13 cellular contexts compared by ENCODE assay signal in genomic region chr2:26273501-26273900, GRCh38. TPM values are rescaled to one million over a fixed set of nuclear protein-coding genes. Genes with fewer than 3 reads are reported as not detected.
DNase-seq lines count a peak whose midpoint lies in the region; ATAC-seq and TF ChIP-seq lines count a peak whose summit lies in the region.
"Had no signal": no experiment of that assay in that cellular context is flagged by ENCODE, and none has a peak within 500 bp of the region (broad histone marks: within the 10 kb centered on the region; RNA-seq: fewer than 3 reads in every experiment).

No MANE protein-coding gene starts in this region.

- 0 out of 2 replicates have a peak overlapping the region, but pooled peaks have one; percentile 42 for H3K27ac ChIP-seq in GM23338 (ENCODE audit: low read depth)
- H3K27ac ChIP-seq in adrenal gland = peak overlapping the region; percentile 6 to 92 (median 54)
- peak overlapping the region; percentile 89 for H3K27ac ChIP-seq in right cardiac atrium (ENCODE audit: low read length)
- peak overlapping the region; percentile 84 for H3K27ac ChIP-seq in smooth muscle cell (ENCODE audit: low read depth)
- H3K27ac ChIP-seq in Karpas-422 (ENCODE audit: low read length) = no peak overlapping the region

- 20 to 37% (median 31%) methylated on average over 2 of the region's 2 CpGs for WGBS in adrenal gland, 4 donors
- WGBS in right cardiac atrium = 50% methylated on average over 2 of the region's 2 CpGs
- 82% methylated on average over 2 of the region's 2 CpGs for WGBS in smooth muscle cell (ENCODE audit: low lambda C conversion rate)

- H3K4me1 ChIP-seq in GM23338 (ENCODE audit: insufficient read depth) (no peaks in the 10 kb centered on the region), adrenal gland (replicated peaks in 1 of 2) (peaks cover 12 to 54% of the 10 kb centered on the region in 2 donors), right cardiac atrium (ENCODE audit: control insufficient read depth, insufficient read depth, low read length) (peaks cover 11% of the 10 kb centered on the region), smooth muscle cell (ENCODE audit: low read depth) (no peaks in the 10 kb centered on the region), Karpas-422 (ENCODE audit: low read length) (peaks cover 34% of the 10 kb centered on the region)

- H3K36me3 ChIP-seq in GM23338 (ENCODE audit: insufficient read depth) (peaks cover 4% of the 10 kb centered on the region; the same call in 1 of the 2 replicates), adrenal gland (replicated peaks in 1 of 2) (peaks cover 0 to 19% of the 10 kb centered on the region in 2 donors), smooth muscle cell (ENCODE audit: low read depth) (peaks cover 9% of the 10 kb centered on the region), Karpas-422 (ENCODE audit: insufficient read depth, low read length) (peaks cover 9% of the 10 kb centered on the region; the same call in 1 of the 2 replicates)

- H3K9me3 ChIP-seq in adrenal gland (replicated peaks in 1 of 3) (no peaks in the 10 kb centered on the region), right cardiac atrium (ENCODE audit: control insufficient read depth, low read length) (no peaks in the 10 kb centered on the region), smooth muscle cell (replicated peaks; ENCODE audit: low read depth) (no peaks in the 10 kb centered on the region), Karpas-422 (ENCODE audit: low read length) (no peaks in the 10 kb centered on the region)

- ATAC-seq in GM23338 (no peak), right cardiac atrium (peak in 1 of 2 donors; percentile 31), GM21423 (IDR thresholded peaks at IDR 0.05; ENCODE audit: unreplicated experiment) (no peak)
- ATAC-seq: activated naive CD8-positive, alpha-beta T cell treated with anti-CD3 and anti-CD28 coated beads, Interleukin-2, amount 50 U/mL, for 24 hours; effector memory CD8-positive, alpha-beta T cell had no signal

- no peak for DNase-seq in GM23338 (ENCODE audit: low spot score)
- no peak for DNase-seq in adrenal gland
- DNase-seq in right cardiac atrium = no peak
- DNase-seq in smooth muscle cell (lab: John Stamatoyannopoulos, UW; ENCODE audit: unreplicated experiment) = no peak
- DNase-seq in GM13977 (ENCODE audit: low spot score) = no peak
- no peak for DNase-seq in Karpas-422
- no peak for DNase-seq in NCI-H2107 treated with DMSO at 0.1 percent for 48 hours (lab: John Stamatoyannopoulos, UW; ENCODE audit: unreplicated experiment)
- DNase-seq: activated naive CD8-positive, alpha-beta T cell treated with anti-CD3 and anti-CD28 coated beads, Interleukin-2, amount 50 U/mL, for 24 hours; effector memory CD8-positive, alpha-beta T cell; NCI-H1048; nephron progenitor cell; stimulated activated CD4-positive, alpha-beta T cell treated with anti-CD3 and anti-CD28 coated beads, Interleukin-4, amount 100 ng/mL, for 1 hour had no signal

- H3K27me3 Mint-ChIP-seq in GM23338 (ENCODE audit: insufficient read depth, low read depth, poor library complexity) = no peaks in the 10 kb centered on the region
- H3K27me3 Mint-ChIP-seq: activated naive CD8-positive, alpha-beta T cell treated with anti-CD3 and anti-CD28 coated beads, Interleukin-2, amount 50 U/mL, for 24 hours; effector memory CD8-positive, alpha-beta T cell had no signal

- H3K27me3 ChIP-seq in GM23338 (ENCODE audit: insufficient read depth) = no peaks in the 10 kb centered on the region
- H3K27me3 ChIP-seq in adrenal gland = no peaks in the 10 kb centered on the region
- H3K27me3 ChIP-seq in right cardiac atrium (ENCODE audit: control insufficient read depth, insufficient read depth) = no peaks in the 10 kb centered on the region
- H3K27me3 ChIP-seq in smooth muscle cell (ENCODE audit: low read depth) = no peaks in the 10 kb centered on the region
- H3K27me3 ChIP-seq in Karpas-422 (ENCODE audit: low read length) = no peaks in the 10 kb centered on the region

- H3K4me3 Mint-ChIP-seq in GM23338 = no peak overlapping the region
- H3K4me3 Mint-ChIP-seq: activated naive CD8-positive, alpha-beta T cell treated with anti-CD3 and anti-CD28 coated beads, Interleukin-2, amount 50 U/mL, for 24 hours; effector memory CD8-positive, alpha-beta T cell; nephron progenitor cell had no signal

- no peaks in the 10 kb centered on the region for H3K9me3 Mint-ChIP-seq in GM23338
- H3K9me3 Mint-ChIP-seq: activated naive CD8-positive, alpha-beta T cell treated with anti-CD3 and anti-CD28 coated beads, Interleukin-2, amount 50 U/mL, for 24 hours; effector memory CD8-positive, alpha-beta T cell; nephron progenitor cell had no signal

- H3K36me3 Mint-ChIP-seq in GM23338 (ENCODE audit: low read depth) = peaks cover 2% of the 10 kb centered on the region; the same call in 1 of the 3 replicates

- no peak overlapping the region for H3K4me2 ChIP-seq in GM23338
- H3K4me2 ChIP-seq in smooth muscle cell = peak overlapping the region; percentile 11
- H3K4me2 ChIP-seq in Karpas-422 (ENCODE audit: low read depth, low read length, poor library complexity, severe bottlenecking) = no peak overlapping the region

- H3F3A ChIP-seq in GM23338 (replicated peaks; ENCODE audit: low read depth) = no peaks in the 10 kb centered on the region
- no peaks in the 10 kb centered on the region for H3F3A ChIP-seq in smooth muscle cell (ENCODE audit: low read depth)

- H4K20me1 ChIP-seq in GM23338 (replicated peaks; ENCODE audit: insufficient read depth) = no peaks in the 10 kb centered on the region
- peaks cover 4% of the 10 kb centered on the region for H4K20me1 ChIP-seq in smooth muscle cell (ENCODE audit: low read depth)
- H4K20me1 ChIP-seq in Karpas-422 (ENCODE audit: insufficient read depth, low read depth, low read length) = 0 out of 2 replicates have a peak, but pooled peaks cover 6% of the 10 kb centered on the region

- no peak for TF ChIP-seq POLR2A in adrenal gland (IDR thresholded peaks at IDR 0.05)

- TF ChIP-seq CTCF in GM23338 (conservative IDR thresholded peaks at IDR 0.05; ENCODE audit: low read depth in 2 of 2) (no peak), adrenal gland (IDR thresholded peaks at IDR 0.05) (no peak), smooth muscle cell (IDR thresholded peaks at IDR 0.05; ENCODE audit: borderline replicate concordance, insufficient read depth, poor library complexity, severe bottlenecking) (no peak), GM13977 (IDR thresholded peaks at IDR 0.05; ENCODE audit: extremely low read depth, insufficient read depth, missing control alignments) (no peak)

- H3K79me2 ChIP-seq in GM23338 (replicated peaks; ENCODE audit: insufficient read depth) = no peaks in the 10 kb centered on the region
- H3K79me2 ChIP-seq in smooth muscle cell (ENCODE audit: low read depth) = no peaks in the 10 kb centered on the region
- H3K79me2 ChIP-seq in Karpas-422 (ENCODE audit: low read length) = no peaks in the 10 kb centered on the region

- intact Hi-C loops in adrenal gland (cut with DNase I) (no loop called here), right cardiac atrium (cut with DNase I) (no loop called here)

- H3K27ac Mint-ChIP-seq in GM23338 = no peak overlapping the region
- H3K27ac Mint-ChIP-seq: activated naive CD8-positive, alpha-beta T cell treated with anti-CD3 and anti-CD28 coated beads, Interleukin-2, amount 50 U/mL, for 24 hours; nephron progenitor cell had no signal

- no peak overlapping the region for H3K4me3 ChIP-seq in GM23338
- peak overlapping the region in 1 of 4 donors; percentile 14 for H3K4me3 ChIP-seq in adrenal gland
- no peak overlapping the region for H3K4me3 ChIP-seq in right cardiac atrium (ENCODE audit: low read length)
- no peak overlapping the region for H3K4me3 ChIP-seq in smooth muscle cell
- H3K4me3 ChIP-seq in Karpas-422 (ENCODE audit: low read length) = no peak overlapping the region

- H3K4me1 Mint-ChIP-seq in GM23338 = no peaks in the 10 kb centered on the region

- H2AFZ ChIP-seq in GM23338 (no peak overlapping the region), smooth muscle cell (ENCODE audit: low read depth) (no peak overlapping the region), Karpas-422 (ENCODE audit: low read length) (no peak overlapping the region)

- in situ Hi-C loops in GM13977 (cut with MboI; ENCODE audit: low pct_unique_long_range_greater_than_20kb, low sequenced_read_pairs, unreplicated experiment) = no loop called here

- H3K9me2 ChIP-seq in GM23338 (ENCODE audit: insufficient read depth) (no peaks in the 10 kb centered on the region), Karpas-422 (replicated peaks; ENCODE audit: insufficient read depth, low read length) (no peaks in the 10 kb centered on the region)

- H3K9ac ChIP-seq in smooth muscle cell (ENCODE audit: low read depth) (no peak overlapping the region), Karpas-422 (ENCODE audit: low read length) (no peak overlapping the region)

RNA-seq across cellular contexts. Expression of gene HADHB, which starts 28.8 kb away (rescaled TPM):
- 43.4 and 55.0 TPM in 2 replicates for total RNA-seq in GM23338 (2014; rRNA removed; shearing (Covaris generic))
- polyA plus RNA-seq in GM23338 (2016; fragmentation: Nextera tagmentation; extraction: Ambion mirVana) = 38.3 and 41.1 TPM in 2 replicates
- 100 to 1,000 TPM; 304 to 496 (median 388) TPM for total RNA-seq in adrenal gland
- 100 to 1,000 TPM in 2 of 3 donors, 10 to 100 TPM in 1; 69.6 to 420 (median 112) TPM for polyA plus RNA-seq in adrenal gland
- total RNA-seq in right cardiac atrium = 100 to 1,000 TPM; 750 to 992 (median 857) TPM
- polyA plus RNA-seq in right cardiac atrium = 918 TPM
- 70.8 and 103 TPM in 2 replicates for total RNA-seq in smooth muscle cell
- 89.1 and 96.1 TPM in 2 replicates for polyA plus RNA-seq in smooth muscle cell
- 40.7 and 48.8 TPM in 2 replicates for total RNA-seq in Karpas-422 (2014; rRNA removed; shearing (Covaris generic); ENCODE audit: low replicate concordance)

RNA-seq across cellular contexts. Expression of gene HADHA, which starts 29.1 kb away (rescaled TPM):
- total RNA-seq in GM23338 (2014; rRNA removed; shearing (Covaris generic)) = 88.9 and 92.3 TPM in 2 replicates
- 57.6 and 63.9 TPM in 2 replicates for polyA plus RNA-seq in GM23338 (2016; fragmentation: Nextera tagmentation; extraction: Ambion mirVana)
- total RNA-seq in adrenal gland = 100 to 1,000 TPM; 154 to 252 (median 210) TPM
- 100 to 1,000 TPM in 1 of 3 donors, 10 to 100 TPM in 2; 43.8 to 309 (median 57.5) TPM for polyA plus RNA-seq in adrenal gland
- 100 to 1,000 TPM; 329 to 410 (median 375) TPM for total RNA-seq in right cardiac atrium
- 307 TPM for polyA plus RNA-seq in right cardiac atrium
- total RNA-seq in smooth muscle cell = 96.9 and 104 TPM in 2 replicates
- 90.1 and 111 TPM in 2 replicates for polyA plus RNA-seq in smooth muscle cell
- total RNA-seq in Karpas-422 (2014; rRNA removed; shearing (Covaris generic); ENCODE audit: low replicate concordance) = 99.9 and 113 TPM in 2 replicates
